In the genomic region with DNA sequence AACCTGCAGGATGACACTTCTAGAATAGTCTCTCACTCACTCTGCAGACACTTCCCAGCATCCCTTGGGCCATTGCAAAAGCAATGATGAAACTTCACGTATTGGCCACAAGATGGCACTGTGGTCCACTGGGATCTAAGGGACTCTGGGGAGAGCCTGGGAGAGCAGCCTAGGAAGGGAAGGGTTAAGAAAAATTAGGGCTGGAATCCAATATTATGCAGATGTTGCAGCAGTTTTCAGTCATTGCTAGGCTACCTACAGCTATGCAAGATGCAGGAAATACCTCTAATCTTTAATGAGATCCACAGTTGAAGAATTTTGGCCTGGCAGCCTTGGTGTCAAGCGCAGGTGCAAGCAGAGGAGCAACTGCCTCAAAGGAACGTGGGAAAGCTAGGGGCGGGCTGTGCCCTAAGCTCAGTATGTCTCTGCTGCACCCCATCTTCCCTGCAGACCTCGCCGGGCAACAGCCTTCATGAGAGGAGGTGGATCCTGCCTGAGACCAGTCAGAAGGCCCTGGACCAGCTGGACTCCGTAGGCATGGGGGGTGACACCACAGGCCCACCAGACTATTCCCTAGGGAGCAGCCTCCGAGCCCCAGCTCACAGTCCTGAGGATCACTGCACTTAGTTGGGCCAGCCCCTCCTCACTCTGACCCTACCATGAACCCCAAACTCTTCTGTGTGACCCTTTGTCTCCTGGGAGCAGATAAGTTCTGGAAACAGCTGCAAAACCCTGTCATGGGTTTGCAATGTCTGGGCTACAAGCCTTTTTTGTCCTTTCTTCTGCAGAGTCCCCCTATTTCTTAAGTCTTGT, we compare ENCODE assay signal across 8 cellular contexts.
DNase-seq lines count a peak whose midpoint lies in the region; ATAC-seq, FAIRE-seq and TF ChIP-seq lines count a peak whose summit lies in the region.

No MANE protein-coding gene starts in this region.

- peak; percentile 54 for DNase-seq in AG08395 (ENCODE audit: low spot score)
- peak; percentile 16 for DNase-seq in GM12891 (ENCODE audit: insufficient read length, low spot score)
- peak; percentile 50 for DNase-seq in NCI-H1105 treated with DMSO at 0.1 percent for 48 hours (lab: John Stamatoyannopoulos, UW)
- no peak for DNase-seq in activated B cell treated with CpG ODN at 0.5 μM for 24 hours
- DNase-seq in neural crest cell (ENCODE audit: low read depth, low spot score) = peak; percentile 36
- no peak for DNase-seq in NCI-H446 treated with DMSO at 0.1 percent for 48 hours (lab: John Stamatoyannopoulos, UW)

- TF ChIP-seq CTCF in activated B cell treated with CpG ODN at 0.5 μM for 24 hours (IDR thresholded peaks at IDR 0.05) = no peak
- TF ChIP-seq CTCF in neural crest cell (conservative IDR thresholded peaks at IDR 0.05) = peak; percentile 66

- ATAC-seq in HG02759 (IDR thresholded peaks at IDR 0.05; ENCODE audit: unreplicated experiment) (peak; percentile 81), activated B cell treated with CpG ODN at 0.5 μM for 24 hours (ENCODE audit: low read depth) (peak; percentile 62), esophagus mucosa (peak; percentile 85)

- H3K4me3 Mint-ChIP-seq in activated B cell treated with CpG ODN at 0.5 μM for 24 hours (no peak overlapping the region), neural crest cell (no peak overlapping the region)

- POLR2A ChIA-PET in activated B cell treated with CpG ODN at 0.5 μM for 24 hours (lab: Charles Lee) = no interaction called here

- H3K36me3 Mint-ChIP-seq in activated B cell treated with CpG ODN at 0.5 μM for 24 hours (ENCODE audit: low read depth) (no peaks in the 10 kb centered on the region), neural crest cell (ENCODE audit: low read depth) (no peaks in the 10 kb centered on the region)

- no peaks in the 10 kb centered on the region for H3K9me3 Mint-ChIP-seq in activated B cell treated with CpG ODN at 0.5 μM for 24 hours
- peaks cover 4% of the 10 kb centered on the region for H3K9me3 Mint-ChIP-seq in neural crest cell

- CTCF ChIA-PET in activated B cell treated with CpG ODN at 0.5 μM for 24 hours (lab: Charles Lee) = interaction anchor here (0.9 kb wide), 1 partner anchor 8 kb away, joined by 3 read pairs; no protein-coding TSS in a partner anchor

- no peak for TF ChIP-seq POLR2A in GM12891 (IDR thresholded peaks at IDR 0.05; ENCODE audit: low read depth, low read length)

- peaks cover 8% of the 10 kb centered on the region for H3K4me1 Mint-ChIP-seq in activated B cell treated with CpG ODN at 0.5 μM for 24 hours
- H3K4me1 Mint-ChIP-seq in neural crest cell = peaks cover 6% of the 10 kb centered on the region

- FAIRE-seq in GM12891 (lab: Jason Lieb, UNC) = no peak

- no peak overlapping the region for H3K27ac Mint-ChIP-seq in activated B cell treated with CpG ODN at 0.5 μM for 24 hours
- no peak overlapping the region for H3K27ac Mint-ChIP-seq in neural crest cell (ENCODE audit: unreplicated experiment)

- H3K27me3 Mint-ChIP-seq in activated B cell treated with CpG ODN at 0.5 μM for 24 hours (peaks cover 11% of the 10 kb centered on the region), neural crest cell (ENCODE audit: low read depth) (no peaks in the 10 kb centered on the region)

- intact Hi-C loops in activated B cell treated with CpG ODN at 0.5 μM for 24 hours (cut with micrococcal nuclease) = no loop called here

TF ChIP-seq in GM12891, 5 proteins besides CTCF, POLR2A, EP300 and RAD21:
- TF ChIP-seq SPI1 (IDR thresholded peaks at IDR 0.05; ENCODE audit: low read depth, low read length) = no peak
- TF ChIP-seq PAX5 (IDR thresholded peaks at IDR 0.05; ENCODE audit: insufficient read depth, low read length, severe bottlenecking) = no peak
- TF ChIP-seq POU2F2 (IDR thresholded peaks at IDR 0.05; ENCODE audit: low read depth, low read length) = no peak
- no peak for TF ChIP-seq TAF1 (IDR thresholded peaks at IDR 0.05; ENCODE audit: low read depth, low read length)
- no peak for TF ChIP-seq POLR2AphosphoS5 (IDR thresholded peaks at IDR 0.05; ENCODE audit: low read depth, low read length)

Comparison
In these comparisons a context has a peak if more than half of its experiments do, and no peak if none do; other contexts are left out.
1. DNase-seq: peak in AG08395 (single experiment), GM12891 (single experiment), NCI-H1105 treated with DMSO at 0.1 percent for 48 hours (single experiment) and neural crest cell (single experiment); none in activated B cell treated with CpG ODN at 0.5 μM for 24 hours (single experiment) and NCI-H446 treated with DMSO at 0.1 percent for 48 hours (single experiment).
2. Peak in every context shown above with its lines, with median percentiles within 50 percentile points of each other: ATAC-seq.